In the genomic region with DNA sequence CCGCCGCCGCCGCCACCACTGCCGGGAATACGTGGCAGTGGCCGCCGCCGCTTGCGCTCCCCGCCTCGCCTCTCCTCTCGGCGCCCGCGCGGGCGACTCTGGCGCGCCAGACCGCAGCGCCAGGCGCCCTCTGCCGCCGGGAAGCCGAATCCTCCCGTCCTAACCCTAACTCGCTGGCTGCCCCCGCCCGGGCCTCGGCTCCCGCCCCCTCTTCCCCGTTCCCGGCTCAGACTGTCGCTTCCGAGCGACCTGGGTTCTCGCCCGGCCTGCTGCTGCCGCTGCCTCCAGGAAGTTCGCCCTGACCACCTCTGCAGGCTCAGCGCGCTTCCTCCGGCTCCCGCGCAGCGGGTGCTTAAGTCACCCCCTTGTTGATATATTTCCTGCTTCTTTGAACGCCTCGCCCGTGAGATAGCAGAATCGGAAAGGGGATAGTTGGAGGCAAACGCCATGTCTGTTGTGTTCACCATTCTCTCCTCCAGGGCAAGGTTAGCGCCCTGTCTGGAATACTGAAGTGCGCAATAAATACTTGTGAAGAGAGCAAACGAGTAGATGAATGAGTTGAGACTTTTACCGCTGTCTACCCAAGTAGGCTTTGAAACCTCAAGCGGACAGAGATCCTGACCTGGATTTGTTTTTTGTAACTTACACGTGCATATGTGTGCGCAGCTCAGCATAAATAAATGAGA, we compare ENCODE assay signal across 8 cellular contexts. TPM values are rescaled to one million over a fixed set of nuclear protein-coding genes. Genes with fewer than 3 reads are reported as not detected.
A peak's percentile ranks its signal among the peaks of the same experiment; 100 is the strongest.
DNase-seq lines count a peak whose midpoint lies in the region; ATAC-seq and TF ChIP-seq lines count a peak whose summit lies in the region.

A gene with protein sequence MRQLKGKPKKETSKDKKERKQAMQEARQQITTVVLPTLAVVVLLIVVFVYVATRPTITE (minus strand): TSS at position 100 of the 686 bp plus-strand sequence. CDS start 64,202 bp downstream, outside the sequence.

- intact Hi-C loops in breast epithelium (cut with DNase I; ENCODE audit: low total_unique reads): no loop called here

- peaks cover 3% of the 10 kb centered on the region for H3F3A ChIP-seq in smooth muscle cell (ENCODE audit: low read depth)

- H3K4me1 ChIP-seq in breast epithelium (no peaks in the 10 kb centered on the region), smooth muscle cell (ENCODE audit: low read depth) (no peaks in the 10 kb centered on the region)

- H3K79me2 ChIP-seq in smooth muscle cell (ENCODE audit: low read depth): peaks cover 34% of the 10 kb centered on the region

- no peaks in the 10 kb centered on the region for H3K36me3 ChIP-seq in breast epithelium
- H3K36me3 ChIP-seq in smooth muscle cell (ENCODE audit: low read depth): no peaks in the 10 kb centered on the region

- peak within 1 kb of the TSS; percentile 87 for H2AFZ ChIP-seq in smooth muscle cell (ENCODE audit: low read depth)

- ATAC-seq in GM18907 (IDR thresholded peaks at IDR 0.05; ENCODE audit: unreplicated experiment) (peak; percentile 89), HG03135 (IDR thresholded peaks at IDR 0.05; ENCODE audit: unreplicated experiment) (peak; percentile 81)

- H3K4me2 ChIP-seq in smooth muscle cell: peak within 1 kb of the TSS; percentile 96

- H3K9me3 ChIP-seq in AG04450 (ENCODE audit: control insufficient read depth, insufficient read depth, low read length) (no peaks in the 10 kb centered on the region; the same call in 1 of the 2 replicates), breast epithelium (no peaks in the 10 kb centered on the region), smooth muscle cell (replicated peaks; ENCODE audit: low read depth) (no peaks in the 10 kb centered on the region)

- peak within 1 kb of the TSS; percentile 84 for H3K9ac ChIP-seq in smooth muscle cell (ENCODE audit: low read depth)

- no peak for TF ChIP-seq POLR2A in breast epithelium (IDR thresholded peaks at IDR 0.05)

- POLR2A ChIA-PET in AG04450 (lab: Yijun Ruan, JAX): interaction anchor here (1.5 kb wide), 1 partner anchor 10 kb away, joined by 7 read pairs; no protein-coding TSS in a partner anchor

- no peak for DNase-seq in AG04450 (ENCODE audit: low read depth, low spot score)
- DNase-seq in NCI-H2171 treated with DMSO at 0.1 percent for 48 hours (lab: John Stamatoyannopoulos, UW): peak; percentile 55
- peak; percentile 56 to 79 for DNase-seq in breast epithelium (ENCODE audit: low spot score in 2 of 2)
- peak; percentile 92 for DNase-seq in iPS-NIHi7 (ENCODE audit: extremely low spot score)
- peak; percentile 48 for DNase-seq in smooth muscle cell (lab: John Stamatoyannopoulos, UW; ENCODE audit: unreplicated experiment)

- TF ChIP-seq CTCF in AG04450 (IDR thresholded peaks at IDR 0.05; ENCODE audit: low read depth, low read length) (peak; percentile 68), VCaP (conservative IDR thresholded peaks at IDR 0.05) (peak; percentile 89), breast epithelium (IDR thresholded peaks at IDR 0.05) (peak in 2 of 3 donors; percentile 57 to 70), smooth muscle cell (IDR thresholded peaks at IDR 0.05; ENCODE audit: borderline replicate concordance, insufficient read depth, poor library complexity, severe bottlenecking) (peak; percentile 65)

- peaks cover 37% of the 10 kb centered on the region for H4K20me1 ChIP-seq in smooth muscle cell (ENCODE audit: low read depth)

- H3K27me3 ChIP-seq in AG04450 (ENCODE audit: control insufficient read depth, insufficient read depth, low read length): peaks cover 21% of the 10 kb centered on the region
- H3K27me3 ChIP-seq in breast epithelium: no peaks in the 10 kb centered on the region
- no peaks in the 10 kb centered on the region for H3K27me3 ChIP-seq in smooth muscle cell (ENCODE audit: low read depth)

- H3K27ac ChIP-seq in AG04450 (ENCODE audit: low read depth, low read length) (peak within 1 kb of the TSS; percentile 31), VCaP (peak within 1 kb of the TSS; percentile 99), breast epithelium (peak within 1 kb of the TSS; percentile 93 to 95), smooth muscle cell (ENCODE audit: low read depth) (peak within 1 kb of the TSS; percentile 56)

- CTCF ChIA-PET in AG04450 (lab: Charles Lee): interaction anchor here (0.9 to 3.4 kb wide), 2 partner anchors 218 to 309 kb away, joined by 4 to 22 read pairs; no protein-coding TSS in a partner anchor

- 9% methylated on average over 36 of the region's 59 CpGs for WGBS in smooth muscle cell (ENCODE audit: low lambda C conversion rate)

- peak within 1 kb of the TSS; percentile 70 for H3K4me3 ChIP-seq in AG04450 (ENCODE audit: low read depth, low read length)
- peak within 1 kb of the TSS; percentile 65 to 83 (median 82) for H3K4me3 ChIP-seq in breast epithelium
- peak within 1 kb of the TSS; percentile 95 for H3K4me3 ChIP-seq in smooth muscle cell

RNA-seq across cellular contexts. Expression of the gene that starts here (rescaled TPM):
- polyA plus RNA-seq in AG04450 (2011; rRNA removed) (8.6 and 9.4 TPM in 2 replicates), smooth muscle cell (37.4 and 50.7 TPM in 2 replicates)
- polyA minus RNA-seq in AG04450 (2011; rRNA and poly(A)+ RNA removed): 3.6 and 5.7 TPM in 2 replicates
- total RNA-seq in breast epithelium (10 to 100 TPM; 13.4 to 64.4 (median 21.0) TPM), smooth muscle cell (10.4 and 13.8 TPM in 2 replicates)

Comparison
In these comparisons a context has a peak if more than half of its experiments do, and no peak if none do; other contexts are left out.
1. H3K27ac ChIP-seq: peak in every context shown above with its lines; median percentile 99 in VCaP; 94 in breast epithelium; 56 in smooth muscle cell; 31 in AG04450.